ENCODE assay signal across 22 cellular contexts in the genomic region with DNA sequence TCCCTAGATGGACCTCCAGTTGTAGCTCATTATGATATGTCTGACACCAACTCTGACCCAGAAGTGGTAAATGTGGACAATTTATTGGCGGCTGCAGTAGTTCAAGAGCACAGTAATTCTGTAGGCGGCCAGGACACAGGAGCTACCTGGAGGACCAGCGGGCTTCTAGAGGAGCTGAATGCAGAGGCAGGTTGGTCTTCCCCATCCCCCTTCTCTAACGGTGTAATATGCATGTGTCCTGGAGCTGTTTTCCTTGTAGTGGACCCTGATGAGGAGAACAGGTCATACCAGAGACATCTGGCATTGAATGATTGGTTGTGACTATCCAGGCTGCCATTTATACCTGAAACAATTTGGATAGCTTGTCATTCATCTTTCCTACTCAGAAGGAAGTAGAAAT.
"Had no signal": no experiment of that assay in that cellular context is flagged by ENCODE, and none has a peak within 500 bp of the region (broad histone marks: within the 10 kb centered on the region; RNA-seq: fewer than 3 reads in every experiment).

No MANE protein-coding gene starts in this region.

- H3K27me3 Mint-ChIP-seq: activated CD8-positive, alpha-beta T cell treated with anti-CD3 and anti-CD28 coated beads for 36 hours; activated naive CD8-positive, alpha-beta T cell treated with anti-CD3 and anti-CD28 coated beads, Interleukin-2, amount 50 U/mL, for 24 hours; type B pancreatic cell had no signal

- ATAC-seq: activated CD8-positive, alpha-beta T cell treated with anti-CD3 and anti-CD28 coated beads for 36 hours; activated naive CD8-positive, alpha-beta T cell treated with anti-CD3 and anti-CD28 coated beads, Interleukin-2, amount 50 U/mL, for 24 hours; esophagus mucosa; gastrocnemius medialis; heart left ventricle; left lung; mucosa of descending colon; natural killer cell; stimulated activated naive CD8-positive, alpha-beta T cell treated with anti-CD3 and anti-CD28 coated beads, Interleukin-15, Interleukin-2, amounts not matched to agents 100 U/mL and 50 U/mL, for 24 hours had no signal

- H3K4me1 ChIP-seq: left lung had no signal

- H3K27ac Mint-ChIP-seq: activated CD8-positive, alpha-beta T cell treated with anti-CD3 and anti-CD28 coated beads for 36 hours; activated naive CD4-positive, alpha-beta T cell treated with anti-CD3 and anti-CD28 coated beads for 36 hours; activated T-helper 2 cell treated with anti-CD3 and anti-CD28 coated beads, Interferon-gamma antibody, Interleukin-2, Interleukin-4, amounts not matched to agents 10 μg/mL and 5 μg/mL and 100 μg/mL, durations not matched to agents 14 hours and 24 hours and 36 hours; type B pancreatic cell had no signal

- DNase-seq: activated CD4-positive, alpha-beta T cell treated with anti-CD3 and anti-CD28 coated beads for 4 hours; activated CD8-positive, alpha-beta T cell treated with anti-CD3 and anti-CD28 coated beads for 36 hours; activated naive CD4-positive, alpha-beta T cell treated with anti-CD3 and anti-CD28 coated beads for 36 hours; activated naive CD8-positive, alpha-beta T cell treated with anti-CD3 and anti-CD28 coated beads, Interleukin-2, amount 50 U/mL, for 24 hours; activated T-cell treated with anti-CD3 and anti-CD28 coated beads, Interleukin-2, amount 50 U/mL, for 1 hour; anterior cingulate cortex; brain microvascular endothelial cell; cortex of kidney; gastrocnemius medialis; heart left ventricle; left lung; mucosa of descending colon; natural killer cell; spleen; stimulated activated CD8-positive, alpha-beta memory T cell treated with anti-CD3 and anti-CD28 coated beads, Interleukin-4, amount 100 ng/mL, for 48 hours; stimulated activated naive CD8-positive, alpha-beta T cell treated with anti-CD3 and anti-CD28 coated beads, Interleukin-15, Interleukin-2, amounts not matched to agents 100 U/mL and 50 U/mL, for 24 hours; substantia nigra; SW 1271; WERI-Rb-1 had no signal

- H3K36me3 Mint-ChIP-seq: natural killer cell had no signal

- H3K9me3 ChIP-seq: gastrocnemius medialis, heart left ventricle, left lung, mucosa of descending colon, spleen had no signal

- H3K36me3 ChIP-seq: brain microvascular endothelial cell, gastrocnemius medialis, heart left ventricle, left lung, WERI-Rb-1 had no signal

- H3K27me3 ChIP-seq: brain microvascular endothelial cell, gastrocnemius medialis, heart left ventricle, left lung, spleen had no signal

- H3K4me3 Mint-ChIP-seq: activated CD8-positive, alpha-beta T cell treated with anti-CD3 and anti-CD28 coated beads for 36 hours; activated naive CD4-positive, alpha-beta T cell treated with anti-CD3 and anti-CD28 coated beads for 36 hours; activated naive CD8-positive, alpha-beta T cell treated with anti-CD3 and anti-CD28 coated beads, Interleukin-2, amount 50 U/mL, for 24 hours; natural killer cell had no signal

- H3K27ac ChIP-seq: brain microvascular endothelial cell, gastrocnemius medialis, heart left ventricle, left lung, spleen, WERI-Rb-1 had no signal

- H3K4me3 ChIP-seq: gastrocnemius medialis, heart left ventricle, left lung, mucosa of descending colon, spleen had no signal
